21 cellular contexts compared by ENCODE assay signal in genomic region chr9:86735772-86736458, GRCh38.
"Had no signal": no experiment of that assay in that cellular context is flagged by ENCODE, and none has a peak within 500 bp of the region (broad histone marks: within the 10 kb centered on the region; RNA-seq: fewer than 3 reads in every experiment).

No MANE protein-coding gene starts in this region.

- H3K27me3 Mint-ChIP-seq: activated naive CD4-positive, alpha-beta T cell treated with anti-CD3 and anti-CD28 coated beads, Interleukin-2, amount 50 U/mL, for 24 hours had no signal

- DNase-seq: activated CD4-positive, alpha-beta T cell treated with anti-CD3 and anti-CD28 coated beads for 1 hour; activated CD4-positive, alpha-beta T cell treated with anti-CD3 and anti-CD28 coated beads, Interleukin-2, amount 50 U/mL, for 1 hour; activated gamma-delta T cell treated with Interleukin-2 at 50 U/mL for 16 hours; activated T-cell treated with anti-CD3 and anti-CD28 coated beads, Interleukin-2, amount 50 U/mL, for 1 hour; brain microvascular endothelial cell; central memory CD4-positive, alpha-beta T cell; dermis blood vessel endothelial cell; effector CD8-positive, alpha-beta T cell; kidney glomerular epithelial cell; left lung; natural killer cell; spleen; stimulated activated CD4-positive, alpha-beta T cell treated with anti-CD3 and anti-CD28 coated beads, Interleukin-4, amount 100 ng/mL, for 1 hour; stimulated activated naive CD4-positive, alpha-beta T cell; T-helper 1 cell; testis; trophoblast cell had no signal

- H3K4me1 Mint-ChIP-seq: activated naive CD4-positive, alpha-beta T cell treated with anti-CD3 and anti-CD28 coated beads, Interleukin-2, amount 50 U/mL, for 24 hours had no signal

- H3K27ac Mint-ChIP-seq: activated naive CD4-positive, alpha-beta T cell treated with anti-CD3 and anti-CD28 coated beads, Interleukin-2, amount 50 U/mL, for 24 hours; natural killer cell had no signal

- H3K9me3 Mint-ChIP-seq: activated naive CD4-positive, alpha-beta T cell treated with anti-CD3 and anti-CD28 coated beads, Interleukin-2, amount 50 U/mL, for 24 hours had no signal

- H3K27me3 ChIP-seq: ascending aorta, brain microvascular endothelial cell, left lung, neutrophil, spleen, testis had no signal

- H3K36me3 Mint-ChIP-seq: activated naive CD4-positive, alpha-beta T cell treated with anti-CD3 and anti-CD28 coated beads, Interleukin-2, amount 50 U/mL, for 24 hours; natural killer cell had no signal

- H3K4me3 Mint-ChIP-seq: activated naive CD4-positive, alpha-beta T cell treated with anti-CD3 and anti-CD28 coated beads, Interleukin-2, amount 50 U/mL, for 24 hours; natural killer cell had no signal

- H3K36me3 ChIP-seq: ascending aorta, brain microvascular endothelial cell, left lung, neutrophil, spleen had no signal

- H3K9me3 ChIP-seq: ascending aorta, left lung, neutrophil, spleen, testis had no signal

- ATAC-seq: left lung, natural killer cell had no signal

- H3K4me3 ChIP-seq: ascending aorta, left lung, lung, spleen, testis had no signal
